ENCODE assay signal across 15 cellular contexts in the genomic region with DNA sequence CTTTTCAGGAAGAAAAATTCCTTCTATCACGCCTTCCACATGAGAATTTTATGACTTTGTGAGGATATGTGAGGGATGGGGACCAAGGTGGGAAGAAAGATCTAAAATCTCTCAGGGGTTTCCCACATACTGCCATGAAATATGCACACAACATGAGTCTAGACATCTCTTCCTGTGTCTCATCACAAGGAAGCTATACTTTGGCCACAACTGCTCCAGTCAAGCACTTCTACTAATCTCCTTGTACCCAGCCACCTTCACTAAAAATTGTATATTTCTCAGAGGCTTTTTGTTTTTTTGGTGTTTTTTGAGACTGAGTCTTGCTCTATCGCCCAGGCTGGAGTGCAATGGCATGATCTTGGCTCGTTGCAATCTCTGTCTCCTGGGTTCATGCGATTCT. TPM values are rescaled to one million over a fixed set of nuclear protein-coding genes. Genes with fewer than 3 reads are reported as not detected.
DNase-seq lines count a peak whose midpoint lies in the region; ATAC-seq and TF ChIP-seq lines count a peak whose summit lies in the region.
"Had no signal": no experiment of that assay in that cellular context is flagged by ENCODE, and none has a peak within 500 bp of the region (broad histone marks: within the 10 kb centered on the region; RNA-seq: fewer than 3 reads in every experiment).

No MANE protein-coding gene starts in this region.

- DNase-seq in activated B cell treated with CpG ODN at 0.5 μM for 24 hours: no peak
- DNase-seq in immature natural killer cell: peak; percentile 23 to 40 (median 40)
- DNase-seq in stimulated activated CD4-positive, alpha-beta T cell treated with anti-CD3 and anti-CD28 coated beads, Interleukin-4, amount 100 ng/mL, for 1 hour: no peak
- DNase-seq in DMS153 treated with DMSO at 0.1 percent for 48 hours (lab: John Stamatoyannopoulos, UW; ENCODE audit: unreplicated experiment): no peak
- no peak for DNase-seq in substantia nigra (lab: John Stamatoyannopoulos, UW)
- DNase-seq: heart left ventricle, NCI-H1092 treated with DMSO at 0.1 percent for 48 hours, NCI-H226 had no signal

- TF ChIP-seq CTCF in DOHH2 (IDR thresholded peaks at IDR 0.05; ENCODE audit: low read depth, low read length, poor library complexity, severe bottlenecking) (no peak), activated B cell treated with CpG ODN at 0.5 μM for 24 hours (IDR thresholded peaks at IDR 0.05) (no peak)

- peaks cover 34 to 74% (median 62%) of the 10 kb centered on the region in 11 experiments for H4K20me1 ChIP-seq in BLaER1 treated with 17β-estradiol and CSF1 and Interleukin-3, amounts not matched to agents 10 nM and 100 nM
- H4K20me1 ChIP-seq in DOHH2 (ENCODE audit: control insufficient read depth, insufficient read depth, low read depth, low read length): peaks cover 4% of the 10 kb centered on the region; the same call in 1 of the 2 replicates

- POLR2A ChIA-PET in activated B cell treated with CpG ODN at 0.5 μM for 24 hours (lab: Charles Lee): interaction anchor here (0.7 to 1.3 kb wide), 3 partner anchors 45 to 1084 kb away, joined by 3 to 5 read pairs (median 3); partner anchors contain the start of gene GLIPR1

- peak overlapping the region in 2 of 11 experiments; percentile 18 to 92; a peak in 1 of 22 replicates for H3K9ac ChIP-seq in BLaER1 treated with 17β-estradiol and CSF1 and Interleukin-3, amounts not matched to agents 10 nM and 100 nM

- intact Hi-C loops in activated B cell treated with CpG ODN at 0.5 μM for 24 hours (cut with micrococcal nuclease): loop anchor here (5.0 to 10.0 kb wide), 5 partner anchors 84 to 1074 kb away; partner anchors contain the start of genes E2F7 and GLIPR1

- peak overlapping the region; percentile 76 for H3K27ac Mint-ChIP-seq in activated B cell treated with CpG ODN at 0.5 μM for 24 hours
- H3K27ac Mint-ChIP-seq in immature natural killer cell: peak overlapping the region; percentile 1 to 82 (median 62)

- no peaks in the 10 kb centered on the region for H3K27me3 Mint-ChIP-seq in activated B cell treated with CpG ODN at 0.5 μM for 24 hours
- H3K27me3 Mint-ChIP-seq in immature natural killer cell (ENCODE audit: low read depth in 3 of 3): peaks cover 5 to 14% (median 7%) of the 10 kb centered on the region in 3 donors

- CTCF ChIA-PET in activated B cell treated with CpG ODN at 0.5 μM for 24 hours (lab: Charles Lee): interaction anchor here (1.0 kb wide), 1 partner anchor 8 kb away, joined by 3 read pairs; no protein-coding TSS in a partner anchor

- H3K4me2 ChIP-seq in BLaER1 treated with 17β-estradiol and CSF1 and Interleukin-3, amounts not matched to agents 10 nM and 100 nM: peak overlapping the region in 6 of 11 experiments; percentile 17 to 98 (median 87); a peak in 11 of 22 replicates
- peak overlapping the region; percentile 30 for H3K4me2 ChIP-seq in DOHH2 (ENCODE audit: low read length)

- H3K9me3 ChIP-seq in BLaER1 treated with 17β-estradiol and CSF1 and Interleukin-3, amounts not matched to agents 10 nM and 100 nM (replicated peaks in 1 of 11): no peaks in the 10 kb centered on the region
- no peaks in the 10 kb centered on the region for H3K9me3 ChIP-seq in DOHH2 (ENCODE audit: control insufficient read depth, insufficient read depth, low read length)
- H3K9me3 ChIP-seq: heart left ventricle had no signal

- H3K9me2 ChIP-seq in DOHH2 (replicated peaks; ENCODE audit: control insufficient read depth, low read length): no peaks in the 10 kb centered on the region

- H3K4me3 Mint-ChIP-seq in activated B cell treated with CpG ODN at 0.5 μM for 24 hours (peak overlapping the region; percentile 52), immature natural killer cell (peak overlapping the region; percentile 30 to 70 (median 34))

- H3K79me2 ChIP-seq in DOHH2 (ENCODE audit: control insufficient read depth, low read length): peaks cover 79% of the 10 kb centered on the region

- ATAC-seq in activated B cell treated with CpG ODN at 0.5 μM for 24 hours (ENCODE audit: low read depth) (no peak), HG03354 (IDR thresholded peaks at IDR 0.05; ENCODE audit: poor library complexity, severe bottlenecking, unreplicated experiment) (no peak)
- ATAC-seq: heart left ventricle, sciatic nerve had no signal

- peaks cover 0 to 5% (median 0%) of the 10 kb centered on the region in 11 experiments; a peak in 2 of 22 replicates for H3K27me3 ChIP-seq in BLaER1 treated with 17β-estradiol and CSF1 and Interleukin-3, amounts not matched to agents 10 nM and 100 nM
- H3K27me3 ChIP-seq in DOHH2 (ENCODE audit: control insufficient read depth, low read length): no peaks in the 10 kb centered on the region
- H3K27me3 ChIP-seq: cardiac muscle cell, heart left ventricle had no signal

- H3K4me1 Mint-ChIP-seq in activated B cell treated with CpG ODN at 0.5 μM for 24 hours: peaks cover 74% of the 10 kb centered on the region
- H3K4me1 Mint-ChIP-seq in immature natural killer cell: peaks cover 59 to 75% of the 10 kb centered on the region in 2 donors

- H3K36me3 Mint-ChIP-seq in activated B cell treated with CpG ODN at 0.5 μM for 24 hours (ENCODE audit: low read depth): peaks cover 9% of the 10 kb centered on the region
- no peaks in the 10 kb centered on the region for H3K36me3 Mint-ChIP-seq in immature natural killer cell

- peaks cover 5% of the 10 kb centered on the region; the same call in 1 of the 2 replicates for H3F3A ChIP-seq in DOHH2 (ENCODE audit: control insufficient read depth, insufficient read depth)

- H3K4me1 ChIP-seq in BLaER1 treated with 17β-estradiol and CSF1 and Interleukin-3, amounts not matched to agents 10 nM and 100 nM: peaks cover 15 to 77% (median 27%) of the 10 kb centered on the region in 10 experiments
- H3K4me1 ChIP-seq in DOHH2 (ENCODE audit: control insufficient read depth, low read length): peaks cover 62% of the 10 kb centered on the region

- H3K4me3 ChIP-seq in BLaER1 treated with 17β-estradiol and CSF1 and Interleukin-3, amounts not matched to agents 10 nM and 100 nM: peak overlapping the region in 2 of 10 experiments; percentile 77 to 83; a peak in 3 of 20 replicates
- no peak overlapping the region for H3K4me3 ChIP-seq in DOHH2 (ENCODE audit: low read length)
- H3K4me3 ChIP-seq: cardiac muscle cell, heart left ventricle had no signal

- peaks cover 0 to 10% (median 0%) of the 10 kb centered on the region in 11 experiments; a peak in 5 of 22 replicates for H3K36me3 ChIP-seq in BLaER1 treated with 17β-estradiol and CSF1 and Interleukin-3, amounts not matched to agents 10 nM and 100 nM
- peaks cover 3% of the 10 kb centered on the region; the same call in 1 of the 2 replicates for H3K36me3 ChIP-seq in DOHH2 (ENCODE audit: control insufficient read depth, low read length)
- H3K36me3 ChIP-seq: cardiac muscle cell, heart left ventricle had no signal

- H3K9me3 Mint-ChIP-seq in activated B cell treated with CpG ODN at 0.5 μM for 24 hours (no peaks in the 10 kb centered on the region), immature natural killer cell (no peaks in the 10 kb centered on the region)

- no peak overlapping the region for H3K27ac ChIP-seq in BLaER1 treated with 17β-estradiol and CSF1 and Interleukin-3, amounts not matched to agents 10 nM and 100 nM
- H3K27ac ChIP-seq in DOHH2 (ENCODE audit: low read depth, low read length): no peak overlapping the region
- H3K27ac ChIP-seq in substantia nigra (ENCODE audit: low read depth, low read length, poor library complexity, severe bottlenecking): no peak overlapping the region
- H3K27ac ChIP-seq: cardiac muscle cell, epithelial cell of prostate, heart left ventricle, RWPE1 had no signal

RNA-seq across cellular contexts. Expression of gene OSBPL8, which starts 3.2 kb away (rescaled TPM):
- total RNA-seq in activated B cell treated with CpG ODN at 0.5 μM for 24 hours: 73.8 and 79.6 TPM in 2 replicates
- 100 to 1,000 TPM; 109 to 161 (median 140) TPM for polyA plus RNA-seq in immature natural killer cell

Comparison
In these comparisons a context has a peak if more than half of its experiments do, and no peak if none do; other contexts are left out.
1. DNase-seq: peak in immature natural killer cell (3 of 3); none in activated B cell treated with CpG ODN at 0.5 μM for 24 hours (single experiment), stimulated activated CD4-positive, alpha-beta T cell treated with anti-CD3 and anti-CD28 coated beads, Interleukin-4, amount 100 ng/mL, for 1 hour (single experiment), DMS153 treated with DMSO at 0.1 percent for 48 hours (single experiment) and substantia nigra (0 of 49).